In genomic region chr18:37709740-37710139, GRCh38 we compare ENCODE assay signal across 7 cellular contexts.
"Had no signal": no experiment of that assay in that cellular context is flagged by ENCODE, and none has a peak within 500 bp of the region (broad histone marks: within the 10 kb centered on the region; RNA-seq: fewer than 3 reads in every experiment).

No MANE protein-coding gene starts in this region.

- H3K9ac ChIP-seq: GM23248 had no signal

- H3K4me3 Mint-ChIP-seq: H9, IgD-negative memory B cell had no signal

- H3K36me3 Mint-ChIP-seq: IgD-negative memory B cell had no signal

- DNase-seq: GM23248, H9, HCEC 1CT, KBM-7 had no signal

- H3K27ac ChIP-seq: GM23248, HL-60 had no signal

- H3K9me3 Mint-ChIP-seq: H9 had no signal

- H3K4me3 ChIP-seq: GM23248 had no signal

- H3K4me1 Mint-ChIP-seq: IgD-negative memory B cell had no signal

- ATAC-seq: HepG2 had no signal

- H2AFZ ChIP-seq: GM23248 had no signal

- H3K27me3 Mint-ChIP-seq: IgD-negative memory B cell had no signal

- H3K27ac Mint-ChIP-seq: H9, IgD-negative memory B cell had no signal
